Comparison of ENCODE assay signal across 7 cellular contexts in the genomic region with DNA sequence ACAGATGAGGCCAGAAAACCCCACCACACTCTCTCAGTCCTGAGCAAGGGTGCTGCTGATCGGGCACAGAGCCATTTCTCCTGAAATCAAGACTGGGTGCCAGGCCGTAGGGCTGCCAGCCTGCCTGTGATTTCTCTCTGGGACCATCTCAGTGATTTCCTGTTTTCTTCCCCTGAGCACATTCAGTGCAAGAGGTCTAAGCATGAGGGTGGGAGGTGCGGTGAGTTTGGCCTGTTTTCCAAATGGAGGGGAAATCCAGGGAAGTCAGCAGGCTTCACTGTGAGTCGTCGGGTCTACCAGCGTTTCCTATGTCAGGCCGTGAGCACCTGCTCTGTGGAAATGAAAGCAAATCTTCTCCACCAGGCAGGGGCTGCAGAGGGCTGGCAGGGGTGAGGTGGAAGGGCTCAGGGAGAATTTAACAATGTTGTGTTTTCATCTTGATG.
DNase-seq lines count a peak whose midpoint lies in the region; ATAC-seq and TF ChIP-seq lines count a peak whose summit lies in the region.

No MANE protein-coding gene starts in this region.

- H3K36me3 Mint-ChIP-seq in activated T-helper 17 cell treated with anti-CD3 and anti-CD28 coated beads, Interleukin-2, amount 50 U/mL, for 72 hours (ENCODE audit: low read depth), result peaks cover 14% of the 10 kb centered on the region

- H3K9ac ChIP-seq in liver (ENCODE audit: low read depth in 1 of 2, low read length in 2 of 2), result peak overlapping the region; percentile 4 to 91

- H3K4me1 ChIP-seq in liver (ENCODE audit: control insufficient read depth in 4 of 4, insufficient read depth in 4 of 4, low read length in 3 of 4) (peaks cover 4 to 24% (median 12%) of the 10 kb centered on the region in 4 donors), thoracic aorta (ENCODE audit: control insufficient read depth in 1 of 2, low read depth in 2 of 2) (peaks cover 24 to 58% of the 10 kb centered on the region in 2 donors)

- DNase-seq in MG63 (peak; percentile 20), thoracic aorta (ENCODE audit: low spot score) (no peak), NCI-H1694 (lab: John Stamatoyannopoulos, UW) (no peak), NCI-H1694 treated with DMSO at 0.1 percent for 48 hours (lab: John Stamatoyannopoulos, UW) (no peak)

- no peak for TF ChIP-seq POLR2A in GM18505 (IDR thresholded peaks at IDR 0.05; ENCODE audit: borderline replicate concordance, extremely low read depth, insufficient read depth, insufficient read length)

- no peaks in the 10 kb centered on the region for H3K36me3 ChIP-seq in MG63
- H3K36me3 ChIP-seq in liver (ENCODE audit: control insufficient read depth in 4 of 4, insufficient read depth in 3 of 4, low read depth in 1 of 4, low read length in 3 of 4), result no peaks in the 10 kb centered on the region
- no peaks in the 10 kb centered on the region for H3K36me3 ChIP-seq in thoracic aorta

- H3K4me3 ChIP-seq in MG63 (no peak overlapping the region), liver (ENCODE audit: low read depth in 1 of 3, low read length in 3 of 3) (no peak overlapping the region), thoracic aorta (peak overlapping the region; percentile 37)

- H3K27ac Mint-ChIP-seq in activated T-helper 17 cell treated with anti-CD3 and anti-CD28 coated beads, Interleukin-2, amount 50 U/mL, for 72 hours, result peak overlapping the region; percentile 73

- no peaks in the 10 kb centered on the region for H3K9me3 ChIP-seq in MG63
- no peaks in the 10 kb centered on the region for H3K9me3 ChIP-seq in liver (ENCODE audit: control insufficient read depth in 4 of 4, low read length in 3 of 4)
- H3K9me3 ChIP-seq in thoracic aorta, result no peaks in the 10 kb centered on the region

- H3K27me3 ChIP-seq in MG63, result no peaks in the 10 kb centered on the region
- H3K27me3 ChIP-seq in liver (ENCODE audit: control insufficient read depth in 4 of 4, insufficient read depth in 4 of 4, low read length in 3 of 4), result no peaks in the 10 kb centered on the region
- H3K27me3 ChIP-seq in thoracic aorta (replicated peaks; ENCODE audit: insufficient read depth), result no peaks in the 10 kb centered on the region

- no peaks in the 10 kb centered on the region for H3K27me3 Mint-ChIP-seq in activated T-helper 17 cell treated with anti-CD3 and anti-CD28 coated beads, Interleukin-2, amount 50 U/mL, for 72 hours

- peak overlapping the region; percentile 77 to 85 for H3K27ac ChIP-seq in liver (ENCODE audit: low read depth in 1 of 2, low read length in 2 of 2)
- H3K27ac ChIP-seq in thoracic aorta, result peak overlapping the region; percentile 48 to 56

- WGBS in liver, result 26% methylated on average over 7 of the region's 7 CpGs

- no peak for TF ChIP-seq RAD21 in liver (IDR thresholded peaks at IDR 0.05)

- TF ChIP-seq CTCF in liver (IDR thresholded peaks at IDR 0.05; ENCODE audit: low read depth, low read length, missing input control) (no peak), thoracic aorta (IDR thresholded peaks at IDR 0.05) (no peak)

- peak overlapping the region; percentile 72 for H3K4me3 Mint-ChIP-seq in activated T-helper 17 cell treated with anti-CD3 and anti-CD28 coated beads, Interleukin-2, amount 50 U/mL, for 72 hours

- H3K4me1 Mint-ChIP-seq in activated T-helper 17 cell treated with anti-CD3 and anti-CD28 coated beads, Interleukin-2, amount 50 U/mL, for 72 hours, result peaks cover 38% of the 10 kb centered on the region

- H3K9me3 Mint-ChIP-seq in activated T-helper 17 cell treated with anti-CD3 and anti-CD28 coated beads, Interleukin-2, amount 50 U/mL, for 72 hours, result peaks cover 6% of the 10 kb centered on the region

- ATAC-seq in activated T-helper 17 cell treated with anti-CD3 and anti-CD28 coated beads, Interleukin-2, amount 50 U/mL, for 72 hours (replicated peaks), result peak; percentile 74
- peak; percentile 15 for ATAC-seq in thoracic aorta (ENCODE audit: insufficient number of reproducible peaks, low FRiP score, low read depth)
- ATAC-seq in GM18505 (IDR thresholded peaks at IDR 0.05; ENCODE audit: unreplicated experiment), result no peak

TF ChIP-seq in liver, 16 proteins besides CTCF, POLR2A, EP300 and RAD21:
- TF ChIP-seq SP1 (IDR thresholded peaks at IDR 0.05) (no peak), NR2F2 (IDR thresholded peaks at IDR 0.05) (peak; percentile 18)
